8 cellular contexts compared by ENCODE assay signal in the genomic region with DNA sequence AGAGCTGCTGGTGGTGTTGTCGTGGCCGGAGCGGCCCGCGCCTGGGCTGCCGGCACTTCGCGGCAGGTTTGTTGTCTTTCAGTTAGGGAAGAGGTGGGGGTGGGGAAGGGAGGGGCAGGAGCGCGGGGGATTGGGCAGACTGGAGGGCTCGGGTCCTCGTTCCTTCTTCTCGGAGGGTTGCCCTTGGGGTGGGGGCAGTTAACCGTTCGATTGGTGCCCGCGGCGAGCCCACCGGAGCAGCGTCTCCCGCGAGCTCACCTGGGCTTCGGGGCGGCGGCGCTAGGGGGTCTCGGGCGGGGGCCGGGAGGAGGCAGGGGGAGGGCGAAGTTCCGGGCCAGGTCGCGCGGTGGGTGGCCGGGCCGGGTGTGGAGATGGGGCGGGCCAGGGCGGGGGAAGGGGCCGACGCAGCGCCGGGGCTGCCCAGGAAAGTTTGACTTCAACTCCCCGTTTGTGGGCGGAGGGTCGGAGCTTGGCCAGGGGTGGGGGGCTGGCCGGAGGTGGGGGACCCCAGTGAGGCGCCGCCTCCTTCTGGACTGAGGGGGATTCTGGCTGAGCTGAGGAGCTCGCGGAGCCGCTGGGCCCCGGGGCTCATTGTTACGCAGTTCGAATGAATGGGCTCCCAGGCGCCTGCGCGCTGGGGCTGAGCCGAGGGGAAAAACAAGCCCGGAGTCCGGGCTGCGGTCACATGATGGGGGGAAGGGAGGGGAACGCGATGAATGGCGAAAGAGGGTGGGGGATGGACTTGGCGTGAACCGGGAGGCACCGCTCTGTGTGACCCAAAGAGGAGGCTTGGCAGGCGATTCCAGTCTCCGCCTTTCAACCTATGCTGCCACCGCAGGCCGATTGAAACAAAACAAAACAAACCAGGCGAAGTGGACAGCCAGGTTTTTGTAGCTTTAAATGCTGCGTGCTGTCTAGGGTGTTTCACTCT. TPM values are rescaled to one million over a fixed set of nuclear protein-coding genes. Genes with fewer than 3 reads are reported as not detected.
A peak's percentile ranks its signal among the peaks of the same experiment; 100 is the strongest.
DNase-seq lines count a peak whose midpoint lies in the region; ATAC-seq and FAIRE-seq lines count a peak whose summit lies in the region.

No MANE protein-coding gene starts in this region.

- peak; percentile 84 for DNase-seq in HTR-8/SVneo (ENCODE audit: insufficient read length, low spot score)
- DNase-seq in NOMO-1 (lab: John Stamatoyannopoulos, UW; ENCODE audit: unreplicated experiment in 2 of 2): peak; percentile 57 to 86
- peak; percentile 67 to 69 for DNase-seq in activated CD8-positive, alpha-beta memory T cell treated with anti-CD3 and anti-CD28 coated beads for 4 hours (ENCODE audit: low read depth in 2 of 2)
- peak; percentile 76 to 86 (median 82) for DNase-seq in effector memory CD4-positive, alpha-beta T cell
- DNase-seq in lung microvascular endothelial cell (ENCODE audit: low read depth in 2 of 2): peak; percentile 97 to 99
- DNase-seq in stimulated activated CD4-positive, alpha-beta T cell treated with anti-CD3 and anti-CD28 coated beads, TNF-alpha, amount 100 ng/mL, for 24 hours (ENCODE audit: low read depth in 3 of 3): peak; percentile 72 to 86 (median 77)

- H3K4me1 ChIP-seq in BLaER1 treated with 17β-estradiol and CSF1 and Interleukin-3, amounts not matched to agents 10 nM and 100 nM: peaks cover 8 to 45% (median 30%) of the 10 kb centered on the region in 10 experiments
- peaks cover 6% of the 10 kb centered on the region for H3K4me1 ChIP-seq in effector memory CD4-positive, alpha-beta T cell (ENCODE audit: control insufficient read depth, insufficient read depth, low read length, poor library complexity, severe bottlenecking)

- H4K20me1 ChIP-seq in BLaER1 treated with 17β-estradiol and CSF1 and Interleukin-3, amounts not matched to agents 10 nM and 100 nM: peaks cover 14 to 47% (median 32%) of the 10 kb centered on the region in 11 experiments; a peak in 21 of 22 replicates

- H3K36me3 ChIP-seq in BLaER1 treated with 17β-estradiol and CSF1 and Interleukin-3, amounts not matched to agents 10 nM and 100 nM: peaks cover 0 to 22% (median 6%) of the 10 kb centered on the region in 11 experiments; a peak in 6 of 22 replicates
- H3K36me3 ChIP-seq in effector memory CD4-positive, alpha-beta T cell (ENCODE audit: control insufficient read depth, insufficient read depth, low read length): peaks cover 9% of the 10 kb centered on the region

- FAIRE-seq in HTR-8/SVneo (lab: Jason Lieb, UNC): peak; percentile 28

- peak overlapping the region; percentile 91 to 100 (median 98) for H3K9ac ChIP-seq in BLaER1 treated with 17β-estradiol and CSF1 and Interleukin-3, amounts not matched to agents 10 nM and 100 nM

- peak; percentile 23 for ATAC-seq in GM19455 (IDR thresholded peaks at IDR 0.05; ENCODE audit: unreplicated experiment)

- peak overlapping the region; percentile 77 to 94 (median 80) for H3K4me2 ChIP-seq in BLaER1 treated with 17β-estradiol and CSF1 and Interleukin-3, amounts not matched to agents 10 nM and 100 nM

- peak overlapping the region; percentile 81 to 99 (median 96) for H3K27ac ChIP-seq in BLaER1 treated with 17β-estradiol and CSF1 and Interleukin-3, amounts not matched to agents 10 nM and 100 nM
- H3K27ac ChIP-seq in effector memory CD4-positive, alpha-beta T cell (ENCODE audit: insufficient read depth, low read length, poor library complexity, severe bottlenecking): peak overlapping the region; percentile 99

- H3K4me3 ChIP-seq in BLaER1 treated with 17β-estradiol and CSF1 and Interleukin-3, amounts not matched to agents 10 nM and 100 nM: peak overlapping the region; percentile 68 to 86 (median 81)
- peak overlapping the region; percentile 97 for H3K4me3 ChIP-seq in effector memory CD4-positive, alpha-beta T cell (ENCODE audit: insufficient read depth, low read depth, low read length, poor library complexity, severe bottlenecking)

- no peaks in the 10 kb centered on the region for H3K9me3 ChIP-seq in BLaER1 treated with 17β-estradiol and CSF1 and Interleukin-3, amounts not matched to agents 10 nM and 100 nM (replicated peaks in 1 of 11)
- H3K9me3 ChIP-seq in effector memory CD4-positive, alpha-beta T cell (ENCODE audit: control insufficient read depth, low read length): no peaks in the 10 kb centered on the region

- no peaks in the 10 kb centered on the region for H3K27me3 ChIP-seq in BLaER1 treated with 17β-estradiol and CSF1 and Interleukin-3, amounts not matched to agents 10 nM and 100 nM
- no peaks in the 10 kb centered on the region for H3K27me3 ChIP-seq in effector memory CD4-positive, alpha-beta T cell (replicated peaks; ENCODE audit: control insufficient read depth, insufficient read depth, low read length, poor library complexity, severe bottlenecking)

RNA-seq across cellular contexts. Expression of a gene that starts 0.6 kb away (rescaled TPM):
- total RNA-seq in lung microvascular endothelial cell: 131 and 174 TPM in 2 replicates

Comparison
In these comparisons a context has a peak if more than half of its experiments do, and no peak if none do; other contexts are left out.
1. Peak in every context shown above with its lines: DNase-seq, ATAC-seq, H3K4me3 ChIP-seq and H3K27ac ChIP-seq.